ENCODE assay signal across 1 cellular context in genomic region chr17:14334919-14335318, GRCh38.
TF ChIP-seq lines count a peak whose summit lies in the region.

No MANE protein-coding gene starts in this region.

TF ChIP-seq in K562, 482 proteins besides CTCF, POLR2A, EP300 and RAD21 (continued from another document):
- TF ChIP-seq RCOR1 (IDR thresholded peaks at IDR 0.05; ENCODE audit: borderline replicate concordance in 1 of 2, low read depth in 2 of 2, low read length in 2 of 2): peak in 1 of 2 experiments; percentile 77; a peak in 2 of 4 replicates
- TF ChIP-seq ETV1 (tag; conservative IDR thresholded peaks at IDR 0.05; ENCODE audit: low read depth): peak; percentile 29; the same call in 1 of the 2 replicates
- no peak for TF ChIP-seq FOXA3 (CRISPR knock-in tag; conservative IDR thresholded peaks at IDR 0.05 in 1 of 2, IDR thresholded peaks at IDR 0.05 in 1 of 2)
- peak; percentile 61; the same call in 1 of the 2 replicates for TF ChIP-seq KHSRP (IDR thresholded peaks at IDR 0.05)
- TF ChIP-seq HNRNPL (IDR thresholded peaks at IDR 0.05; ENCODE audit: low read depth, low read length): no peak
- peak; percentile 82 for TF ChIP-seq CREM (IDR thresholded peaks at IDR 0.05; ENCODE audit: low read depth)
- no peak for TF ChIP-seq ATF1 (CRISPR knock-in tag; IDR thresholded peaks at IDR 0.05)
- peak; percentile 94 for TF ChIP-seq ATF1 (tag; IDR thresholded peaks at IDR 0.05)
- no peak for TF ChIP-seq IRF2 (CRISPR knock-in tag; IDR thresholded peaks at IDR 0.05)
- no peak for TF ChIP-seq BCLAF1 (IDR thresholded peaks at IDR 0.05; ENCODE audit: borderline replicate concordance in 1 of 2, control insufficient read depth in 1 of 2, low read depth in 2 of 2, low read length in 1 of 2)
- 0 out of 2 replicates have a peak, but pooled peaks have one; percentile 36 for TF ChIP-seq JUND (IDR thresholded peaks at IDR 0.05; ENCODE audit: borderline replicate concordance, low read depth, low read length)
- peak; percentile 39; the same call in 1 of the 3 replicates for TF ChIP-seq JUND (tag; IDR thresholded peaks at IDR 0.05; ENCODE audit: borderline replicate concordance, low read depth, low read length)
- TF ChIP-seq CHD7 (IDR thresholded peaks at IDR 0.05; ENCODE audit: low read depth, low read length): no peak
- 0 out of 2 replicates have a peak, but pooled peaks have one; percentile 66 for TF ChIP-seq NBN (IDR thresholded peaks at IDR 0.05; ENCODE audit: low read depth)
- TF ChIP-seq BHLHE40 (IDR thresholded peaks at IDR 0.05; ENCODE audit: low read length): peak; percentile 63; the same call in 1 of the 2 replicates
- TF ChIP-seq TAF1 (IDR thresholded peaks at IDR 0.05; ENCODE audit: control insufficient read depth, extremely low read depth, insufficient read depth, low read length, severe bottlenecking): no peak
- TF ChIP-seq STAT5A (IDR thresholded peaks at IDR 0.05; ENCODE audit: borderline replicate concordance, low read length): peak; percentile 38; the same call in 1 of the 2 replicates
- TF ChIP-seq ZNF395 (CRISPR knock-in tag; IDR thresholded peaks at IDR 0.05): no peak
- peak; percentile 69 for TF ChIP-seq ZBTB12 (CRISPR knock-in tag; IDR thresholded peaks at IDR 0.05)
- no peak for TF ChIP-seq RBM17 (IDR thresholded peaks at IDR 0.05; ENCODE audit: borderline replicate concordance, low read depth, low read length)
- TF ChIP-seq ATF3 (IDR thresholded peaks at IDR 0.05): 0 out of 2 replicates have a peak, but pooled peaks have one; percentile 48
- no peak for TF ChIP-seq ATF3 (CRISPR knock-in tag; conservative IDR thresholded peaks at IDR 0.05)
- peak in 1 of 2 experiments; percentile 66; a peak in 1 of 4 replicates for TF ChIP-seq HDAC1 (IDR thresholded peaks at IDR 0.05)
- no peak for TF ChIP-seq CLOCK (CRISPR knock-in tag; IDR thresholded peaks at IDR 0.05; ENCODE audit: borderline replicate concordance)
- no peak for TF ChIP-seq MXD1 (CRISPR knock-in tag; IDR thresholded peaks at IDR 0.05; ENCODE audit: borderline replicate concordance, poor library complexity, severe bottlenecking)
